Comparison of ENCODE assay signal across 27 cellular contexts in the genomic region with DNA sequence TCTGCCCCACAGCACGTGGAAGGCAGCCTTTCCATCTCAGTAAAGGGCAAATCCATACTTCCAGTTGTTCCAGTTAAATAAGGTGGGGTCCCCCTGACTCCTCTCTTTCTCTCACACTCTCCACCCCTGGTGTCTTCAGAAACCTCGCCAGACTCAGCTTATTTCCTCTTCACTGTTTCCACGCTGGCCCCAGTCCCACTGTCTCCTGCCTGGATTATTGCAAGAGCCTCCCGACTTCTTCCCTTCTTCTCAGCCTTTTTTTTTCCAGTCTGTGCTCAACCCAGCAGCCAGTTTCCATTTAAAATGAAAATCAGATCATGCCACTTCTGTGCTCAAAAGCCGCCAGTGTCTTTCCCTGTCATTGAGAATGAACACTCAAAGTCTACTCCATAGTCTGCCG.
"Had no signal": no experiment of that assay in that cellular context is flagged by ENCODE, and none has a peak within 500 bp of the region (broad histone marks: within the 10 kb centered on the region; RNA-seq: fewer than 3 reads in every experiment).

No MANE protein-coding gene starts in this region.

- H3K4me1 ChIP-seq: colonic mucosa, lower lobe of right lung had no signal

- H3K27ac ChIP-seq: body of pancreas, colonic mucosa, gastrocnemius medialis, lower lobe of right lung, thoracic aorta, uterus, WERI-Rb-1 had no signal

- H3K36me3 ChIP-seq: colonic mucosa, gastrocnemius medialis, lower lobe of right lung, thoracic aorta, uterus, WERI-Rb-1 had no signal

- FAIRE-seq: endometrium, keratinocyte had no signal

- H3K27me3 ChIP-seq: body of pancreas, colonic mucosa, gastrocnemius medialis, uterus had no signal

- H3K9me3 ChIP-seq: body of pancreas, colonic mucosa, gastrocnemius medialis, lower lobe of right lung, thoracic aorta, uterus had no signal

- H3K4me3 ChIP-seq: body of pancreas, colonic mucosa, gastrocnemius medialis, lower lobe of right lung, thoracic aorta, uterus had no signal

- ATAC-seq: activated CD4-positive, CD25-positive, alpha-beta regulatory T cell treated with anti-CD3 and anti-CD28 coated beads, Interleukin-2, amount 50 U/mL, for 24 hours; body of pancreas; gastrocnemius medialis; lower lobe of right lung; natural killer cell; stimulated activated naive CD8-positive, alpha-beta T cell treated with anti-CD3 and anti-CD28 coated beads, Interleukin-15, Interleukin-2, amounts not matched to agents 100 U/mL and 50 U/mL, for 24 hours; T-helper 17 cell had no signal

- DNase-seq: activated CD4-positive, alpha-beta T cell treated with anti-CD3 and anti-CD28 coated beads for 48 hours; activated CD4-positive, alpha-beta T cell treated with anti-CD3 and anti-CD28 coated beads, Interleukin-2, amount 50 U/mL, for 48 hours; activated CD8-positive, alpha-beta memory T cell treated with anti-CD3 and anti-CD28 coated beads for 24 hours; activated effector memory CD4-positive, alpha-beta T cell treated with Interleukin-2 at 50 U/mL for 16 hours; activated naive CD4-positive, alpha-beta T cell treated with Interleukin-2 at 50 U/mL for 16 hours; anterior cingulate cortex; body of pancreas; cerebellar nuclear complex; colonic mucosa; effector CD8-positive, alpha-beta T cell; gastrocnemius medialis; glutamatergic neuron; hippocampal formation; lower lobe of right lung; mesenchymal stem cell; natural killer cell; posterior cingulate gyrus; stimulated activated CD4-positive, alpha-beta T cell treated with anti-CD3 and anti-CD28 coated beads, Interleukin-2, amount 100 ng/mL, for 48 hours; stimulated activated naive CD8-positive, alpha-beta T cell treated with anti-CD3 and anti-CD28 coated beads, Interleukin-15, Interleukin-2, amounts not matched to agents 100 U/mL and 50 U/mL, for 24 hours; T-helper 17 cell; T1000; WERI-Rb-1 had no signal
